In the genomic region with DNA sequence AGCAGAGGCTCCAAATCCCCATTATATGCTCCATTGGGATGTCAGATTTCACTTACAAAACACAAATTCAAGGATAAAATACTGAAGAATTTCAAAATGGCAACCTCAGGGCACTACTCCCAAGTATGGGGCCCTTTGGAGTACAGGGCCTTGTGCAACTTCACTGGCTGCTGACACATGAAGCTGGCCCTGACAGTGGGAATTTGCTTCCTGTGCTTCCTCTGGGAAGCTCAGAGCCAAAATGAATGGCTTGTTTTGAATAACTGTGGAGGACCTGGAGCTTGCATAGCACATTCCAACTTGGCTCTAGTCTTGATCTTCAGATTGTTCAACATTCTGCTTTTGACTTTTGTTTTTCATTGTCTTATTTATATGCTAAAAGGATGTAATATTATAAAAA, we compare ENCODE assay signal across 26 cellular contexts. TPM values are rescaled to one million over a fixed set of nuclear protein-coding genes. Genes with fewer than 3 reads are reported as not detected.
"Had no signal": no experiment of that assay in that cellular context is flagged by ENCODE, and none has a peak within 500 bp of the region (broad histone marks: within the 10 kb centered on the region; RNA-seq: fewer than 3 reads in every experiment).

No MANE protein-coding gene starts in this region.

- H3K4me3 ChIP-seq: esophagus squamous epithelium, lung, psoas muscle, skin epidermis, transverse colon, uterus had no signal

- H3K27ac Mint-ChIP-seq: activated naive CD8-positive, alpha-beta T cell; activated T-helper 1 cell treated with anti-CD3 and anti-CD28 coated beads, Interleukin-12 subunit alpha, Interleukin-12 subunit beta, Interleukin-2, Interleukin-4 antibody, amounts not matched to agents 30 ng/mL and 10 ng/mL and 1 ng/mL, durations not matched to agents 14 hours and 24 hours and 36 hours; dendritic cell treated with granulocyte-macrophage colony-stimulating factor and Interleukin-4, amounts not matched to agents 40 ng/mL and 50 ng/mL, for 4 days; T-helper 17 cell had no signal

- H3K9me3 Mint-ChIP-seq: activated T-helper 1 cell treated with anti-CD3 and anti-CD28 coated beads, Interleukin-12 subunit alpha, Interleukin-12 subunit beta, Interleukin-2, Interleukin-4 antibody, amounts not matched to agents 30 ng/mL and 10 ng/mL and 1 ng/mL, durations not matched to agents 14 hours and 24 hours and 36 hours; dendritic cell treated with granulocyte-macrophage colony-stimulating factor and Interleukin-4, amounts not matched to agents 40 ng/mL and 50 ng/mL, for 4 days; neural crest cell had no signal

- H3K4me3 Mint-ChIP-seq: activated naive CD8-positive, alpha-beta T cell; activated T-helper 1 cell treated with anti-CD3 and anti-CD28 coated beads, Interleukin-12 subunit alpha, Interleukin-12 subunit beta, Interleukin-2, Interleukin-4 antibody, amounts not matched to agents 30 ng/mL and 10 ng/mL and 1 ng/mL, durations not matched to agents 14 hours and 24 hours and 36 hours; dendritic cell treated with granulocyte-macrophage colony-stimulating factor and Interleukin-4, amounts not matched to agents 40 ng/mL and 50 ng/mL, for 4 days; neural crest cell; T-helper 17 cell had no signal

- H3K4me1 ChIP-seq: esophagus squamous epithelium, psoas muscle, transverse colon, uterus had no signal

- H3K36me3 Mint-ChIP-seq: activated naive CD8-positive, alpha-beta T cell had no signal

- H3K27ac ChIP-seq: esophagus squamous epithelium, psoas muscle, skin epidermis, transverse colon, uterus, WERI-Rb-1 had no signal

- H3K9me3 ChIP-seq: esophagus squamous epithelium, transverse colon, uterus had no signal

- H3K27me3 ChIP-seq: transverse colon had no signal

- H3K4me1 Mint-ChIP-seq: T-helper 17 cell had no signal

- ATAC-seq: left lobe of liver; psoas muscle; right cardiac atrium; stimulated activated naive CD8-positive, alpha-beta T cell treated with anti-CD3 and anti-CD28 coated beads, Interleukin-15, Interleukin-2, amounts not matched to agents 100 U/mL and 50 U/mL, for 24 hours; T-helper 17 cell had no signal

- H3K36me3 ChIP-seq: esophagus squamous epithelium, transverse colon, uterus, WERI-Rb-1 had no signal

- DNase-seq: activated CD4-positive, alpha-beta T cell treated with anti-CD3 and anti-CD28 coated beads, Interleukin-2, amount 50 U/mL, for 4 hours; activated gamma-delta T cell treated with Interleukin-2 at 50 U/mL for 16 hours; amniotic stem cell; effector memory CD4-positive, alpha-beta T cell; esophagus squamous epithelium; foreskin melanocyte; glutamatergic neuron; hypothalamus; kidney; psoas muscle; right cardiac atrium; stimulated activated naive CD8-positive, alpha-beta T cell treated with anti-CD3 and anti-CD28 coated beads, Interleukin-15, Interleukin-2, amounts not matched to agents 100 U/mL and 50 U/mL, for 24 hours; T-helper 17 cell; transverse colon; uterus; WERI-Rb-1 had no signal

RNA-seq across cellular contexts. Expression of a gene that starts 52.3 kb away (rescaled TPM):
- total RNA-seq: cerebellum, esophagus squamous epithelium, mononuclear cell, neural crest cell, osteoblast, psoas muscle, right cardiac atrium, T-helper 17 cell had no signal
- polyA plus RNA-seq: right cardiac atrium had no signal
